1 cellular context compared by ENCODE assay signal in the genomic region with DNA sequence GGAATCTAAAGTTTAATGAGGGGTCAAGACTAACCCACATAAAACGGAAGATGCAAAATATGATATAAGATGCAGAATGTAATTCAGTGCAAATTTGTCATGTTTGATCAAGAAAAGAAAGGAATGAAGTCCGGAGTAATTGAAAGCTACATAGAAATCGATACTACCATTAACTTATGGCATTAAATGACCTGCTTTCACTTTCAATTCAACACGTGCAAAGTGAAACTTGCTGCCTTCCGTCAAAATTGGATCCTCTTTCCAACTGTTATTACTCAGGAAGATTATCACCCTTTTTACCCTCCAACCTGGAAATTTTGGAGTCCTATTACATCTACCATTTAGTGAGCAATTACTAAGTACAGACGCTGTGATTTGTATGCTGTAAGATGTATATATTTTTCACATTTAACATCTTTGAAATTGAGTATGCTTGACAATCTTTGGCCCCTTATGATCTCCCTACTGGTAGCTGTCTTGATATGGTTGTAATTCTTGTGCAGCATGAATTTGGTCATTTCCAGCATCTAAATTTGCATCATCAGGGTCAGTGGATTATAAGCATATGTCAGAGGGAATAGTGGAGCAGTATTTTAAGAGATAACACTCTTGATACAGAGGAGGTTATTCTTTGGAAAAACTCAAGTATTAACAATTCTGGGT.
TF ChIP-seq lines count a peak whose summit lies in the region.

No MANE protein-coding gene starts in this region.

TF ChIP-seq in GM23338, 12 proteins besides CTCF, POLR2A, EP300 and RAD21 (continued from another document):
- TF ChIP-seq, protein P1, sequence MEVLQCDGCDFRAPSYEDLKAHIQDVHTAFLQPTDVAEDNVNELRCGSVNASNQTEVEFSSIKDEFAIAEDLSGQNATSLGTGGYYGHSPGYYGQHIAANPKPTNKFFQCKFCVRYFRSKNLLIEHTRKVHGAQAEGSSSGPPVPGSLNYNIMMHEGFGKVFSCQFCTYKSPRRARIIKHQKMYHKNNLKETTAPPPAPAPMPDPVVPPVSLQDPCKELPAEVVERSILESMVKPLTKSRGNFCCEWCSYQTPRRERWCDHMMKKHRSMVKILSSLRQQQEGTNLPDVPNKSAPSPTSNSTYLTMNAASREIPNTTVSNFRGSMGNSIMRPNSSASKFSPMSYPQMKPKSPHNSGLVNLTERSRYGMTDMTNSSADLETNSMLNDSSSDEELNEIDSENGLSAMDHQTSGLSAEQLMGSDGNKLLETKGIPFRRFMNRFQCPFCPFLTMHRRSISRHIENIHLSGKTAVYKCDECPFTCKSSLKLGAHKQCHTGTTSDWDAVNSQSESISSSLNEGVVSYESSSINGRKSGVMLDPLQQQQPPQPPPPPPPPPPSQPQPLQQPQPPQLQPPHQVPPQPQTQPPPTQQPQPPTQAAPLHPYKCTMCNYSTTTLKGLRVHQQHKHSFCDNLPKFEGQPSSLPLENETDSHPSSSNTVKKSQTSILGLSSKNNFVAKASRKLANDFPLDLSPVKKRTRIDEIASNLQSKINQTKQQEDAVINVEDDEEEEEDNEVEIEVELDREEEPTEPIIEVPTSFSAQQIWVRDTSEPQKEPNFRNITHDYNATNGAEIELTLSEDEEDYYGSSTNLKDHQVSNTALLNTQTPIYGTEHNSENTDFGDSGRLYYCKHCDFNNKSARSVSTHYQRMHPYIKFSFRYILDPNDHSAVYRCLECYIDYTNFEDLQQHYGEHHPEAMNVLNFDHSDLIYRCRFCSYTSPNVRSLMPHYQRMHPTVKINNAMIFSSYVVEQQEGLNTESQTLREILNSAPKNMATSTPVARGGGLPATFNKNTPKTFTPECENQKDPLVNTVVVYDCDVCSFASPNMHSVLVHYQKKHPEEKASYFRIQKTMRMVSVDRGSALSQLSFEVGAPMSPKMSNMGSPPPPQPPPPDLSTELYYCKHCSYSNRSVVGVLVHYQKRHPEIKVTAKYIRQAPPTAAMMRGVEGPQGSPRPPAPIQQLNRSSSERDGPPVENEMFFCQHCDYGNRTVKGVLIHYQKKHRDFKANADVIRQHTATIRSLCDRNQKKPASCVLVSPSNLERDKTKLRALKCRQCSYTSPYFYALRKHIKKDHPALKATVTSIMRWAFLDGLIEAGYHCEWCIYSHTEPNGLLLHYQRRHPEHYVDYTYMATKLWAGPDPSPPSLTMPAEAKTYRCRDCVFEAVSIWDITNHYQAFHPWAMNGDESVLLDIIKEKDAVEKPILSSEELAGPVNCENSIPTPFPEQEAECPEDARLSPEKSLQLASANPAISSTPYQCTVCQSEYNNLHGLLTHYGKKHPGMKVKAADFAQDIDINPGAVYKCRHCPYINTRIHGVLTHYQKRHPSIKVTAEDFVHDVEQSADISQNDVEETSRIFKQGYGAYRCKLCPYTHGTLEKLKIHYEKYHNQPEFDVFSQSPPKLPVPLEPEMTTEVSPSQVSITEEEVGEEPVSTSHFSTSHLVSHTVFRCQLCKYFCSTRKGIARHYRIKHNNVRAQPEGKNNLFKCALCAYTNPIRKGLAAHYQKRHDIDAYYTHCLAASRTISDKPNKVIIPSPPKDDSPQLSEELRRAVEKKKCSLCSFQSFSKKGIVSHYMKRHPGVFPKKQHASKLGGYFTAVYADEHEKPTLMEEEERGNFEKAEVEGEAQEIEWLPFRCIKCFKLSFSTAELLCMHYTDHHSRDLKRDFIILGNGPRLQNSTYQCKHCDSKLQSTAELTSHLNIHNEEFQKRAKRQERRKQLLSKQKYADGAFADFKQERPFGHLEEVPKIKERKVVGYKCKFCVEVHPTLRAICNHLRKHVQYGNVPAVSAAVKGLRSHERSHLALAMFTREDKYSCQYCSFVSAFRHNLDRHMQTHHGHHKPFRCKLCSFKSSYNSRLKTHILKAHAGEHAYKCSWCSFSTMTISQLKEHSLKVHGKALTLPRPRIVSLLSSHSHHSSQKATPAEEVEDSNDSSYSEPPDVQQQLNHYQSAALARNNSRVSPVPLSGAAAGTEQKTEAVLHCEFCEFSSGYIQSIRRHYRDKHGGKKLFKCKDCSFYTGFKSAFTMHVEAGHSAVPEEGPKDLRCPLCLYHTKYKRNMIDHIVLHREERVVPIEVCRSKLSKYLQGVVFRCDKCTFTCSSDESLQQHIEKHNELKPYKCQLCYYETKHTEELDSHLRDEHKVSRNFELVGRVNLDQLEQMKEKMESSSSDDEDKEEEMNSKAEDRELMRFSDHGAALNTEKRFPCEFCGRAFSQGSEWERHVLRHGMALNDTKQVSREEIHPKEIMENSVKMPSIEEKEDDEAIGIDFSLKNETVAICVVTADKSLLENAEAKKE (CRISPR knock-in tag; IDR thresholded peaks at IDR 0.05) = no peak
- TF ChIP-seq POLR2AphosphoS5 (IDR thresholded peaks at IDR 0.05; ENCODE audit: low read depth) (no peak), EZH2phosphoT487 (IDR thresholded peaks at IDR 0.05; ENCODE audit: unreplicated experiment) (no peak), CREB1 (CRISPR knock-in tag; IDR thresholded peaks at IDR 0.05; ENCODE audit: low read depth) (no peak), NANOG (IDR thresholded peaks at IDR 0.05; ENCODE audit: borderline replicate concordance) (no peak), EZH2 (IDR thresholded peaks at IDR 0.05; ENCODE audit: low read depth, unreplicated experiment) (no peak), STAT1 (IDR thresholded peaks at IDR 0.05; ENCODE audit: unreplicated experiment) (no peak), ZNF331 (CRISPR knock-in tag; IDR thresholded peaks at IDR 0.05; ENCODE audit: low read depth) (no peak)
- TF ChIP-seq, protein P2, sequence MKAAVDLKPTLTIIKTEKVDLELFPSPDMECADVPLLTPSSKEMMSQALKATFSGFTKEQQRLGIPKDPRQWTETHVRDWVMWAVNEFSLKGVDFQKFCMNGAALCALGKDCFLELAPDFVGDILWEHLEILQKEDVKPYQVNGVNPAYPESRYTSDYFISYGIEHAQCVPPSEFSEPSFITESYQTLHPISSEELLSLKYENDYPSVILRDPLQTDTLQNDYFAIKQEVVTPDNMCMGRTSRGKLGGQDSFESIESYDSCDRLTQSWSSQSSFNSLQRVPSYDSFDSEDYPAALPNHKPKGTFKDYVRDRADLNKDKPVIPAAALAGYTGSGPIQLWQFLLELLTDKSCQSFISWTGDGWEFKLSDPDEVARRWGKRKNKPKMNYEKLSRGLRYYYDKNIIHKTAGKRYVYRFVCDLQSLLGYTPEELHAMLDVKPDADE (IDR thresholded peaks at IDR 0.05) = no peak
- TF ChIP-seq, protein P3, sequence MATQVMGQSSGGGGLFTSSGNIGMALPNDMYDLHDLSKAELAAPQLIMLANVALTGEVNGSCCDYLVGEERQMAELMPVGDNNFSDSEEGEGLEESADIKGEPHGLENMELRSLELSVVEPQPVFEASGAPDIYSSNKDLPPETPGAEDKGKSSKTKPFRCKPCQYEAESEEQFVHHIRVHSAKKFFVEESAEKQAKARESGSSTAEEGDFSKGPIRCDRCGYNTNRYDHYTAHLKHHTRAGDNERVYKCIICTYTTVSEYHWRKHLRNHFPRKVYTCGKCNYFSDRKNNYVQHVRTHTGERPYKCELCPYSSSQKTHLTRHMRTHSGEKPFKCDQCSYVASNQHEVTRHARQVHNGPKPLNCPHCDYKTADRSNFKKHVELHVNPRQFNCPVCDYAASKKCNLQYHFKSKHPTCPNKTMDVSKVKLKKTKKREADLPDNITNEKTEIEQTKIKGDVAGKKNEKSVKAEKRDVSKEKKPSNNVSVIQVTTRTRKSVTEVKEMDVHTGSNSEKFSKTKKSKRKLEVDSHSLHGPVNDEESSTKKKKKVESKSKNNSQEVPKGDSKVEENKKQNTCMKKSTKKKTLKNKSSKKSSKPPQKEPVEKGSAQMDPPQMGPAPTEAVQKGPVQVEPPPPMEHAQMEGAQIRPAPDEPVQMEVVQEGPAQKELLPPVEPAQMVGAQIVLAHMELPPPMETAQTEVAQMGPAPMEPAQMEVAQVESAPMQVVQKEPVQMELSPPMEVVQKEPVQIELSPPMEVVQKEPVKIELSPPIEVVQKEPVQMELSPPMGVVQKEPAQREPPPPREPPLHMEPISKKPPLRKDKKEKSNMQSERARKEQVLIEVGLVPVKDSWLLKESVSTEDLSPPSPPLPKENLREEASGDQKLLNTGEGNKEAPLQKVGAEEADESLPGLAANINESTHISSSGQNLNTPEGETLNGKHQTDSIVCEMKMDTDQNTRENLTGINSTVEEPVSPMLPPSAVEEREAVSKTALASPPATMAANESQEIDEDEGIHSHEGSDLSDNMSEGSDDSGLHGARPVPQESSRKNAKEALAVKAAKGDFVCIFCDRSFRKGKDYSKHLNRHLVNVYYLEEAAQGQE (IDR thresholded peaks at IDR 0.05; ENCODE audit: unreplicated experiment) = no peak
TF ChIP-seq in GM23338: peak in this region for 0.
